Comparison of ENCODE assay signal across 34 cellular contexts in genomic region chr6:112300888-112301287, GRCh38. TPM values are rescaled to one million over a fixed set of nuclear protein-coding genes. Genes with fewer than 3 reads are reported as not detected.
"Had no signal": no experiment of that assay in that cellular context is flagged by ENCODE, and none has a peak within 500 bp of the region (broad histone marks: within the 10 kb centered on the region; RNA-seq: fewer than 3 reads in every experiment).

No MANE protein-coding gene starts in this region.

- H3K27ac ChIP-seq: esophagus muscularis mucosa, foreskin keratinocyte, heart right ventricle, lower lobe of right lung, prostate gland, right atrium auricular region, thyroid gland had no signal

- H3K27ac Mint-ChIP-seq: dendritic cell treated with granulocyte-macrophage colony-stimulating factor and Interleukin-4, amounts not matched to agents 40 ng/mL and 50 ng/mL, for 4 days; naive thymus-derived CD8-positive, alpha-beta T cell; nephron progenitor cell; stimulated activated naive CD8-positive, alpha-beta T cell treated with anti-CD3 and anti-CD28 coated beads, Interleukin-15, amount 100 ng/mL, for 72 hours had no signal

- DNase-seq: effector CD8-positive, alpha-beta T cell; foreskin keratinocyte; glutamatergic neuron; heart right ventricle; hippocampal formation; left ventricle myocardium superior; lower lobe of right lung; naive thymus-derived CD8-positive, alpha-beta T cell; nephron progenitor cell; nucleus accumbens; stimulated activated CD4-positive, alpha-beta T cell treated with anti-CD3 and anti-CD28 coated beads, Interleukin-12 subunit alpha, Interleukin-12 subunit beta, amount 100 ng/mL, for 4 hours; stimulated activated CD4-positive, alpha-beta T cell treated with anti-CD3 and anti-CD28 coated beads, Interleukin-1b, Interleukin-23, amount 100 ng/mL, for 48 hours; stimulated activated CD4-positive, alpha-beta T cell treated with anti-CD3 and anti-CD28 coated beads, Interleukin-4, amount 100 ng/mL, for 1 hour; stimulated activated CD8-positive, alpha-beta memory T cell treated with anti-CD3 and anti-CD28 coated beads, Interleukin-4, amount 100 ng/mL, for 48 hours; stimulated activated naive CD4-positive, alpha-beta T cell; stimulated activated naive CD8-positive, alpha-beta T cell treated with anti-CD3 and anti-CD28 coated beads, Interleukin-15, amount 100 ng/mL, for 72 hours; thyroid gland had no signal

- H3K4me2 ChIP-seq: smooth muscle cell had no signal

- H3K9me3 Mint-ChIP-seq: dendritic cell treated with granulocyte-macrophage colony-stimulating factor and Interleukin-4, amounts not matched to agents 40 ng/mL and 50 ng/mL, for 4 days; naive thymus-derived CD8-positive, alpha-beta T cell; stimulated activated naive CD8-positive, alpha-beta T cell treated with anti-CD3 and anti-CD28 coated beads, Interleukin-15, amount 100 ng/mL, for 72 hours had no signal

- H3K27me3 ChIP-seq: esophagus muscularis mucosa, heart right ventricle, right atrium auricular region, thyroid gland, vagina had no signal

- ATAC-seq: foreskin keratinocyte; heart right ventricle; left ventricle myocardium superior; lower lobe of right lung; naive thymus-derived CD8-positive, alpha-beta T cell; sciatic nerve; stimulated activated naive CD8-positive, alpha-beta T cell treated with anti-CD3 and anti-CD28 coated beads, Interleukin-15, amount 100 ng/mL, for 72 hours had no signal

- H3K4me3 ChIP-seq: esophagus muscularis mucosa, heart right ventricle, lower lobe of right lung, prostate gland, right atrium auricular region, smooth muscle cell, thyroid gland, vagina had no signal

- H3K9me3 ChIP-seq: esophagus muscularis mucosa, heart right ventricle, lower lobe of right lung, prostate gland, right atrium auricular region, thyroid gland, vagina had no signal

- H3K4me1 Mint-ChIP-seq: naive thymus-derived CD8-positive, alpha-beta T cell; stimulated activated naive CD8-positive, alpha-beta T cell treated with anti-CD3 and anti-CD28 coated beads, Interleukin-15, amount 100 ng/mL, for 72 hours had no signal

- H3K36me3 ChIP-seq: esophagus muscularis mucosa, heart right ventricle, lower lobe of right lung, prostate gland, right atrium auricular region, thyroid gland, vagina had no signal

- H3K4me3 Mint-ChIP-seq: dendritic cell treated with granulocyte-macrophage colony-stimulating factor and Interleukin-4, amounts not matched to agents 40 ng/mL and 50 ng/mL, for 4 days; naive thymus-derived CD8-positive, alpha-beta T cell; nephron progenitor cell; stimulated activated naive CD8-positive, alpha-beta T cell treated with anti-CD3 and anti-CD28 coated beads, Interleukin-15, amount 100 ng/mL, for 72 hours had no signal

- H3K36me3 Mint-ChIP-seq: naive thymus-derived CD8-positive, alpha-beta T cell had no signal

- H3K4me1 ChIP-seq: lower lobe of right lung, prostate gland, thyroid gland had no signal

RNA-seq across cellular contexts. Expression of gene RFPL4B, which starts 46.2 kb away (rescaled TPM):
- total RNA-seq: endothelial cell of umbilical vein; epithelial cell of proximal tubule; esophagus muscularis mucosa; fibroblast of lung; foreskin keratinocyte; left ventricle myocardium superior; lower lobe of right lung; mesenteric fat pad; myocyte; naive thymus-derived CD8-positive, alpha-beta T cell; osteocyte; right atrium auricular region; sciatic nerve; smooth muscle cell; subcutaneous adipose tissue; temporal lobe; thyroid gland; ureter; vagina had no signal
- polyA plus RNA-seq: endothelial cell of umbilical vein; fibroblast of lung; foreskin keratinocyte; heart right ventricle; keratinocyte; naive thymus-derived CD8-positive, alpha-beta T cell; smooth muscle cell had no signal

RNA-seq across cellular contexts. Expression of gene LAMA4, which starts 46.5 kb away (rescaled TPM):
- total RNA-seq: foreskin keratinocyte; naive thymus-derived CD8-positive, alpha-beta T cell had no signal
- polyA plus RNA-seq: naive thymus-derived CD8-positive, alpha-beta T cell had no signal
